Comparison of ENCODE assay signal across 8 cellular contexts in the genomic region with DNA sequence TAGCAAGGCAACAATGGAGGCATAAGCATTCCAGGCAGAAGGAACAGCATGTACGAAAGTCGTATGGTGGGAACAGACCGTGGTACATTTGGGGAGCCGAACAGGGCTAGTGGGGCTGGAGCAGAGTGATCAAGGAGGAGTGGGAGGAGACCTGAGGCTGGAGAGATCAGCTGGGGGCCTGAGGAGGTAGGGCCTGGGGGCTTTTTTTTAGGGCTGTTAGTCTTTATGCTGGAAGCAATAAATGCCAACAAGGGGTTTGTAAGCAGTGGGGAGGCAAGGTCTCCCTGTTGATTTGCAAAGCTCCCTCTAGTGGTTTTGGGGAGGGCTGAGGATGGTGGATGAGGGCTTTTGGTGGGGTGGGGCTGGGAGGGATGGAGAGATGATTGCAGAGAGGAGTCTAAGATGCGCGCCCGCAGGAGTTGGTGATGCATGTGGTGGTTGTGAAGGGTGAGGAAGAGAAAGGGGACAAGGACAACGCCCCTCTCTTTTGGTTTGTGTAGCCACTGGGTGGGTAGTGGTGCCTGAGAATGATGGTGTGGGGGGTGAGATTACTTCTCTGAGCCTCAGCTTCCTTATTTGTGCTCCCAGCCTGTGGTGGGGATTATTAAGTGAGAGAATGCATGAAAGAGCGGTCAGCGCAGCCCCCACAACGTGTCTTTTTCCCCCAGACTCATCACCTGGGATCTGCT.
A peak's percentile ranks its signal among the peaks of the same experiment; 100 is the strongest.
DNase-seq lines count a peak whose midpoint lies in the region; ATAC-seq, FAIRE-seq and TF ChIP-seq lines count a peak whose summit lies in the region.

No MANE protein-coding gene starts in this region.

- H3K4me2 ChIP-seq in OCI-LY7 (ENCODE audit: low read length), result no peak overlapping the region

- CTCF ChIA-PET in OCI-LY7 (lab: Charles Lee; ENCODE audit: unreplicated experiment), result interaction anchor here (0.6 to 1.6 kb wide), 3 partner anchors 84 to 294 kb away, joined by 3 to 6 read pairs (median 5); no protein-coding TSS in a partner anchor
- CTCF ChIA-PET in naive thymus-derived CD4-positive, alpha-beta T cell (lab: Charles Lee), result interaction anchor here (0.6 kb wide), 1 partner anchor 93 kb away, joined by 3 read pairs; no protein-coding TSS in a partner anchor

- H3K4me3 ChIP-seq in OCI-LY7 (ENCODE audit: low read depth, low read length, poor library complexity, severe bottlenecking) (no peak overlapping the region), esophagus squamous epithelium (no peak overlapping the region)
- H3K4me3 ChIP-seq in naive thymus-derived CD4-positive, alpha-beta T cell (ENCODE audit: low read length), result no peak overlapping the region

- peaks cover 0 to 13% (median 0%) of the 10 kb centered on the region in 5 donors for H3K27me3 Mint-ChIP-seq in naive thymus-derived CD4-positive, alpha-beta T cell

- no peak for TF ChIP-seq POLR2A in GM12891 (IDR thresholded peaks at IDR 0.05; ENCODE audit: low read depth, low read length)
- no peak for TF ChIP-seq POLR2A in esophagus squamous epithelium (IDR thresholded peaks at IDR 0.05)

- H3K9me2 ChIP-seq in OCI-LY7 (ENCODE audit: insufficient read depth, low read length), result no peaks in the 10 kb centered on the region

- no peaks in the 10 kb centered on the region for H3K9me3 ChIP-seq in OCI-LY7 (ENCODE audit: low read length)
- H3K9me3 ChIP-seq in naive thymus-derived CD4-positive, alpha-beta T cell (ENCODE audit: control insufficient read depth in 2 of 3, low read length in 3 of 3), result no peaks in the 10 kb centered on the region
- no peaks in the 10 kb centered on the region for H3K9me3 ChIP-seq in esophagus squamous epithelium

- WGBS in esophagus squamous epithelium, 2 donors, result 66 to 73% methylated on average over 11 of the region's 11 CpGs

- H3K9me3 Mint-ChIP-seq in activated naive CD4-positive, alpha-beta T cell treated with anti-CD3 and anti-CD28 coated beads, Interleukin-2, amount 50 U/mL, for 72 hours, result no peaks in the 10 kb centered on the region
- H3K9me3 Mint-ChIP-seq in naive thymus-derived CD4-positive, alpha-beta T cell, result no peaks in the 10 kb centered on the region

- intact Hi-C loops in OCI-LY7 (cut with micrococcal nuclease; ENCODE audit: unreplicated experiment) (loop anchor here (1.0 kb wide), 1 partner anchor 90 kb away; no protein-coding TSS in a partner anchor), esophagus squamous epithelium (cut with DNase I) (no loop called here)
- intact Hi-C loops in naive thymus-derived CD4-positive, alpha-beta T cell (cut with micrococcal nuclease), result loop anchor here (1.0 to 10.0 kb wide), 6 partner anchors 86 to 302 kb away; no protein-coding TSS in a partner anchor

- POLR2A ChIA-PET in OCI-LY7 (lab: Charles Lee), result interaction anchor here (0.7 kb wide), 3 partner anchors 10 to 359 kb away, joined by 3 read pairs; no protein-coding TSS in a partner anchor
- POLR2A ChIA-PET in naive thymus-derived CD4-positive, alpha-beta T cell (lab: Charles Lee), result no interaction called here

- no peak overlapping the region for H3K4me3 Mint-ChIP-seq in naive thymus-derived CD4-positive, alpha-beta T cell

- DNase-seq in GM12891 (ENCODE audit: insufficient read length, low spot score), result peak; percentile 43
- DNase-seq in OCI-LY7 (ENCODE audit: low spot score), result peak; percentile 60
- peak in 1 of 2 donors; percentile 20 for DNase-seq in activated naive CD4-positive, alpha-beta T cell treated with anti-CD3 and anti-CD28 coated beads, Interleukin-2, amount 50 U/mL, for 72 hours (ENCODE audit: low spot score in 2 of 2)
- DNase-seq in naive thymus-derived CD4-positive, alpha-beta T cell, result peak in 6 of 9 donors; percentile 17 to 38 (median 23)
- DNase-seq in esophagus squamous epithelium (lab: John Stamatoyannopoulos, UW), result no peak
- no peak for DNase-seq in NCI-H1417 treated with DMSO at 0.1 percent for 48 hours (lab: John Stamatoyannopoulos, UW)

- H3K79me2 ChIP-seq in OCI-LY7 (ENCODE audit: insufficient read depth, low read depth, low read length), result no peaks in the 10 kb centered on the region

- no peak overlapping the region for H2AFZ ChIP-seq in OCI-LY7 (ENCODE audit: low read length)

- H3K27me3 ChIP-seq in naive thymus-derived CD4-positive, alpha-beta T cell (ENCODE audit: control insufficient read depth in 2 of 2, insufficient read depth in 2 of 2, low read length in 2 of 2), result no peaks in the 10 kb centered on the region
- peaks cover 0 to 7% (median 0%) of the 10 kb centered on the region in 4 donors for H3K27me3 ChIP-seq in esophagus squamous epithelium

- FAIRE-seq in GM12891 (lab: Jason Lieb, UNC), result peak; percentile 75

- no peaks in the 10 kb centered on the region for H3K36me3 Mint-ChIP-seq in activated naive CD4-positive, alpha-beta T cell treated with anti-CD3 and anti-CD28 coated beads, Interleukin-2, amount 50 U/mL, for 72 hours
- H3K36me3 Mint-ChIP-seq in naive thymus-derived CD4-positive, alpha-beta T cell, result no peaks in the 10 kb centered on the region

- ATAC-seq in activated naive CD4-positive, alpha-beta T cell treated with anti-CD3 and anti-CD28 coated beads, Interleukin-2, amount 50 U/mL, for 72 hours, result peak; percentile 22 to 54
- peak; percentile 56 for ATAC-seq in naive thymus-derived CD4-positive, alpha-beta T cell
- ATAC-seq in GM18520 (IDR thresholded peaks at IDR 0.05; ENCODE audit: unreplicated experiment), result no peak

- H3K36me3 ChIP-seq in OCI-LY7 (ENCODE audit: insufficient read depth, low read length) (no peaks in the 10 kb centered on the region), esophagus squamous epithelium (no peaks in the 10 kb centered on the region)
- H3K36me3 ChIP-seq in naive thymus-derived CD4-positive, alpha-beta T cell (ENCODE audit: control insufficient read depth in 2 of 3, insufficient read depth in 3 of 3, low read length in 3 of 3), result no peaks in the 10 kb centered on the region

- peaks cover 10 to 55% (median 18%) of the 10 kb centered on the region in 7 donors for H3K4me1 Mint-ChIP-seq in naive thymus-derived CD4-positive, alpha-beta T cell

- H3K4me1 ChIP-seq in OCI-LY7 (ENCODE audit: insufficient read depth, low read length, poor library complexity, severe bottlenecking), result no peaks in the 10 kb centered on the region
- H3K4me1 ChIP-seq in naive thymus-derived CD4-positive, alpha-beta T cell (ENCODE audit: control insufficient read depth in 2 of 2, insufficient read depth in 2 of 2, low read length in 2 of 2), result peaks cover 0 to 11% of the 10 kb centered on the region in 2 donors
- peaks cover 0 to 15% (median 0%) of the 10 kb centered on the region in 3 donors for H3K4me1 ChIP-seq in esophagus squamous epithelium

- peak overlapping the region in 1 of 2 donors; percentile 58 for H3K27ac Mint-ChIP-seq in activated naive CD4-positive, alpha-beta T cell treated with anti-CD3 and anti-CD28 coated beads, Interleukin-2, amount 50 U/mL, for 72 hours
- peak overlapping the region in 2 of 9 donors; percentile 67 to 74 for H3K27ac Mint-ChIP-seq in naive thymus-derived CD4-positive, alpha-beta T cell

- TF ChIP-seq CTCF in 22Rv1 (IDR thresholded peaks at IDR 0.05), result peak; percentile 45
- peak; percentile 76 for TF ChIP-seq CTCF in OCI-LY7 (conservative IDR thresholded peaks at IDR 0.05; ENCODE audit: low read length)
- peak in 2 of 6 experiments; percentile 8 to 27 for TF ChIP-seq CTCF in esophagus squamous epithelium (IDR thresholded peaks at IDR 0.05)

- H3K27ac ChIP-seq in 22Rv1, result no peak overlapping the region
- H3K27ac ChIP-seq in OCI-LY7 (ENCODE audit: low read depth, low read length, poor library complexity, severe bottlenecking), result no peak overlapping the region
- H3K27ac ChIP-seq in naive thymus-derived CD4-positive, alpha-beta T cell (ENCODE audit: low read depth, low read length), result no peak overlapping the region
- H3K27ac ChIP-seq in esophagus squamous epithelium, result no peak overlapping the region

- no peaks in the 10 kb centered on the region for H4K20me1 ChIP-seq in OCI-LY7 (ENCODE audit: insufficient read depth, low read length)

- no TSS peak for BruUV-seq in OCI-LY7 (replicated peaks; lab: Mats Ljungman, UMichigan)

TF ChIP-seq in GM12891, 5 proteins besides CTCF, POLR2A, EP300 and RAD21:
- TF ChIP-seq POU2F2 (IDR thresholded peaks at IDR 0.05; ENCODE audit: low read depth, low read length) (no peak), POLR2AphosphoS5 (IDR thresholded peaks at IDR 0.05; ENCODE audit: low read depth, low read length) (no peak), TAF1 (IDR thresholded peaks at IDR 0.05; ENCODE audit: low read depth, low read length) (no peak), PAX5 (IDR thresholded peaks at IDR 0.05; ENCODE audit: insufficient read depth, low read length, severe bottlenecking) (no peak), SPI1 (IDR thresholded peaks at IDR 0.05; ENCODE audit: low read depth, low read length) (no peak)

Comparison
In these comparisons a context has a peak if more than half of its experiments do, and no peak if none do; other contexts are left out.
1. DNase-seq: peak in GM12891 (single experiment), OCI-LY7 (single experiment) and naive thymus-derived CD4-positive, alpha-beta T cell (6 of 9); none in esophagus squamous epithelium (single experiment) and NCI-H1417 treated with DMSO at 0.1 percent for 48 hours (single experiment).